Comparison of ENCODE assay signal across 14 cellular contexts in genomic region chr10:125136087-125136486, GRCh38. TPM values are rescaled to one million over a fixed set of nuclear protein-coding genes. Genes with fewer than 3 reads are reported as not detected.
A peak's percentile ranks its signal among the peaks of the same experiment; 100 is the strongest.
DNase-seq lines count a peak whose midpoint lies in the region; ATAC-seq, FAIRE-seq and TF ChIP-seq lines count a peak whose summit lies in the region.
"Had no signal": no experiment of that assay in that cellular context is flagged by ENCODE, and none has a peak within 500 bp of the region (broad histone marks: within the 10 kb centered on the region; RNA-seq: fewer than 3 reads in every experiment).

No MANE protein-coding gene starts in this region.

- H3K27ac ChIP-seq in H9 (ENCODE audit: insufficient read length, low read depth, low read length) (no peak overlapping the region), kidney (ENCODE audit: low read depth in 2 of 2, low read length in 2 of 2) (peak overlapping the region; percentile 33 to 44), psoas muscle (peak overlapping the region; percentile 5)

- no peak overlapping the region for H4K91ac ChIP-seq in H9 (ENCODE audit: insufficient read length, low read depth, low read length)

- H3K4me3 ChIP-seq in kidney (ENCODE audit: low read length in 2 of 2), result no peak overlapping the region
- no peak overlapping the region for H3K4me3 ChIP-seq in psoas muscle
- H3K4me3 ChIP-seq in H7 (ENCODE audit: insufficient read depth, low read depth, low read length), result no peak overlapping the region

- H3K23me2 ChIP-seq in H9 (ENCODE audit: insufficient read length, low read depth, low read length, poor library complexity, severe bottlenecking), result no peaks in the 10 kb centered on the region

- no peak overlapping the region for H3T11ph ChIP-seq in H9 (ENCODE audit: low read length)

- FAIRE-seq in kidney (lab: Jason Lieb, UNC), result no peak

- H3K23ac ChIP-seq in H9 (ENCODE audit: insufficient read length, low read depth, low read length), result no peak overlapping the region

- TF ChIP-seq CTCF in H9 (conservative IDR thresholded peaks at IDR 0.05) (no peak), WTC11 (IDR thresholded peaks at IDR 0.05) (no peak), kidney (IDR thresholded peaks at IDR 0.05; ENCODE audit: borderline replicate concordance, extremely low read depth, insufficient read depth) (no peak), psoas muscle (IDR thresholded peaks at IDR 0.05) (no peak)

- H3K18ac ChIP-seq in H9 (ENCODE audit: insufficient read length, low read depth, low read length), result no peak overlapping the region

- H3K9me3 Mint-ChIP-seq in H9, result no peaks in the 10 kb centered on the region
- H3K9me3 Mint-ChIP-seq in WTC11, result no peaks in the 10 kb centered on the region

- H2AFZ ChIP-seq in H9 (ENCODE audit: low read length), result no peak overlapping the region

- no peak overlapping the region for H3K56ac ChIP-seq in H9 (ENCODE audit: insufficient read length, low read depth, low read length)

- no peak overlapping the region for H4K8ac ChIP-seq in H9 (replicated peaks; ENCODE audit: insufficient read length, low read depth, low read length)

- no peak overlapping the region for H2AK5ac ChIP-seq in H9 (ENCODE audit: insufficient read length, low read length)

- H2BK15ac ChIP-seq in H9 (ENCODE audit: low read depth, low read length), result no peak overlapping the region

- H3K4me1 ChIP-seq in H9 (ENCODE audit: insufficient read depth, low read length) (peaks cover 38% of the 10 kb centered on the region), kidney (ENCODE audit: control insufficient read depth in 1 of 2, insufficient read depth in 1 of 2, low read depth in 1 of 2, low read length in 2 of 2) (peaks cover 20 to 44% of the 10 kb centered on the region in 2 donors), psoas muscle (peaks cover 61% of the 10 kb centered on the region)
- H3K4me1 ChIP-seq: BE2C had no signal

- no peak overlapping the region for H2BK12ac ChIP-seq in H9 (ENCODE audit: insufficient read length, low read depth, low read length)

- POLR2A ChIA-PET in WTC11 (lab: Charles Lee), result interaction anchor here (1.0 kb wide), 1 partner anchor 17 kb away, joined by 3 read pairs; no protein-coding TSS in a partner anchor

- no peak for DNase-seq in H9
- no peak for DNase-seq in WTC11 (ENCODE audit: low spot score)
- DNase-seq in kidney, result no peak
- no peak for DNase-seq in psoas muscle
- no peak for DNase-seq in NCI-H2081 treated with DMSO at 0.1 percent for 48 hours (lab: John Stamatoyannopoulos, UW)
- no peak for DNase-seq in GDM1 (lab: John Stamatoyannopoulos, UW)
- no peak for DNase-seq in H7
- DNase-seq: BE2C, MV-4-11, NCI-H1436, NCI-H2081, NCI-H2227 treated with DMSO at 0.1 percent for 48 hours, NCI-H526 treated with DMSO at 0.1 percent for 48 hours had no signal

- H3K27ac Mint-ChIP-seq in H9 (peak overlapping the region; percentile 88 to 92 (median 90); a peak in 6 of 7 replicates), WTC11 (peak overlapping the region; percentile 90)

- H3K4me3 Mint-ChIP-seq in H9 (no peak overlapping the region; a peak in 1 of 5 replicates), WTC11 (no peak overlapping the region)

- H4K20me1 ChIP-seq in H9 (ENCODE audit: control insufficient read depth, insufficient read depth, insufficient read length), result peaks cover 4% of the 10 kb centered on the region

- CTCF ChIA-PET in WTC11 (lab: Charles Lee), result interaction anchor here (1.0 to 1.9 kb wide), 5 partner anchors 13 to 143 kb away, joined by 3 to 8 read pairs (median 5); no protein-coding TSS in a partner anchor

- H3K79me1 ChIP-seq in H9 (ENCODE audit: insufficient read depth, low read depth, low read length, poor library complexity, severe bottlenecking), result peaks cover 8% of the 10 kb centered on the region

- H3K9me3 ChIP-seq in H9 (ENCODE audit: control insufficient read depth, low read depth, low read length) (no peaks in the 10 kb centered on the region), kidney (ENCODE audit: control insufficient read depth in 1 of 2, low read length in 2 of 2) (no peaks in the 10 kb centered on the region), psoas muscle (no peaks in the 10 kb centered on the region)
- H3K9me3 ChIP-seq: BE2C had no signal

- H3K4me2 ChIP-seq in H9 (ENCODE audit: insufficient read depth, insufficient read length, low read length), result no peak overlapping the region

- no peak overlapping the region for H3K14ac ChIP-seq in H9 (ENCODE audit: insufficient read depth, low read length)

- H3K27me3 ChIP-seq in H9 (ENCODE audit: insufficient read depth, low read length), result no peaks in the 10 kb centered on the region
- no peaks in the 10 kb centered on the region for H3K27me3 ChIP-seq in psoas muscle (ENCODE audit: insufficient read depth in 3 of 3, low read length in 2 of 3)
- H3K27me3 ChIP-seq in H7 (ENCODE audit: control insufficient read depth, insufficient read depth, low read length), result no peaks in the 10 kb centered on the region
- H3K27me3 ChIP-seq: BE2C had no signal

- peaks cover 0 to 6% of the 10 kb centered on the region in 2 donors for H3K36me3 ChIP-seq in kidney (ENCODE audit: control insufficient read depth in 1 of 2, insufficient read depth in 2 of 2, low read length in 2 of 2)
- peaks cover 0 to 7% of the 10 kb centered on the region in 2 donors for H3K36me3 ChIP-seq in psoas muscle (ENCODE audit: insufficient read depth in 1 of 2, low read depth in 1 of 2)
- H3K36me3 ChIP-seq in H7 (replicated peaks; ENCODE audit: control insufficient read depth, insufficient read depth, low read length), result peaks cover 23% of the 10 kb centered on the region

- intact Hi-C loops in kidney (cut with DNase I) (no loop called here), psoas muscle (cut with DNase I) (no loop called here)

- no peak overlapping the region for H3K9ac ChIP-seq in H9 (ENCODE audit: extremely low read depth, insufficient read length, low read length)
- no peak overlapping the region for H3K9ac ChIP-seq in kidney (ENCODE audit: low read length in 2 of 2)

- no peak overlapping the region for H2BK20ac ChIP-seq in H9 (ENCODE audit: low read depth, low read length, poor library complexity, severe bottlenecking)

- H2BK5ac ChIP-seq in H9 (ENCODE audit: insufficient read length, low read length), result no peak overlapping the region

- H3K27me3 Mint-ChIP-seq in H9 (ENCODE audit: low read depth), result no peaks in the 10 kb centered on the region; the same call in 1 of the 2 replicates
- H3K27me3 Mint-ChIP-seq in WTC11 (ENCODE audit: low read depth), result no peaks in the 10 kb centered on the region

- no CpG with 5 or more reads among the region's 4 CpGs for WGBS in H9 (ENCODE audit: extremely low coverage, insufficient read length, low lambda C conversion rate)
- 96 to 100% (median 97%) methylated on average over 4 of the region's 4 CpGs for WGBS in psoas muscle, 3 donors

- no peak for ATAC-seq in WTC11
- no peak for ATAC-seq in psoas muscle

- H3K36me3 Mint-ChIP-seq in H9 (ENCODE audit: insufficient read depth in 1 of 3, low read depth in 3 of 3) (peaks cover 58 to 77% (median 66%) of the 10 kb centered on the region in 3 experiments), WTC11 (peaks cover 50% of the 10 kb centered on the region)

- H3K4ac ChIP-seq in H9 (ENCODE audit: low read depth, low read length), result no peak overlapping the region

- H3K4me1 Mint-ChIP-seq in H9 (peaks cover 86 to 91% of the 10 kb centered on the region in 2 experiments), WTC11 (peaks cover 92% of the 10 kb centered on the region)

- no peak overlapping the region for H4K5ac ChIP-seq in H9 (ENCODE audit: insufficient read length, low read depth, low read length)

- no peak overlapping the region for H2BK120ac ChIP-seq in H9 (ENCODE audit: low read depth, low read length, poor library complexity, severe bottlenecking)

- peaks cover 90% of the 10 kb centered on the region; the same call in 1 of the 2 replicates for H3K79me2 ChIP-seq in H9 (ENCODE audit: insufficient read depth, low read length)

TF ChIP-seq in WTC11, 78 proteins besides CTCF, POLR2A, EP300 and RAD21 (continues in another document):
- TF ChIP-seq GRHL2 (CRISPR knock-in tag; IDR thresholded peaks at IDR 0.05; ENCODE audit: insufficient replicate concordance, severe bottlenecking), result no peak
- no peak for TF ChIP-seq HMGXB4 (CRISPR knock-in tag; IDR thresholded peaks at IDR 0.05)
- TF ChIP-seq ELF4 (CRISPR knock-in tag; IDR thresholded peaks at IDR 0.05; ENCODE audit: low read depth), result no peak
- no peak for TF ChIP-seq KAT7 (CRISPR knock-in tag; IDR thresholded peaks at IDR 0.05; ENCODE audit: borderline replicate concordance)
- TF ChIP-seq TEAD4 (CRISPR knock-in tag; IDR thresholded peaks at IDR 0.05), result no peak
- TF ChIP-seq FOXP4 (CRISPR knock-in tag; IDR thresholded peaks at IDR 0.05), result no peak

RNA-seq across cellular contexts. Expression of gene CTBP2, which starts 24.3 kb away (rescaled TPM):
- 212 and 218 TPM in 2 replicates for total RNA-seq in H9 (2021)
- total RNA-seq in WTC11 (2021), result 175 to 191 TPM (median 181 TPM) in 3 replicates
- 111 TPM for total RNA-seq in kidney
- polyA plus RNA-seq in kidney (ENCODE audit: insufficient read depth, low read depth, low replicate concordance), result 33.1 TPM
- 10 to 100 TPM; 31.8 to 49.8 (median 33.8) TPM for total RNA-seq in psoas muscle
- polyA plus RNA-seq in psoas muscle, result 10 to 100 TPM; 14.7 to 41.8 (median 15.2) TPM
- total RNA-seq in H7 (2014; rRNA removed; shearing (Covaris generic)), result 233 and 260 TPM in 2 replicates
- total RNA-seq: OCI-LY7 had no signal
